30 cellular contexts compared by ENCODE assay signal in the genomic region with DNA sequence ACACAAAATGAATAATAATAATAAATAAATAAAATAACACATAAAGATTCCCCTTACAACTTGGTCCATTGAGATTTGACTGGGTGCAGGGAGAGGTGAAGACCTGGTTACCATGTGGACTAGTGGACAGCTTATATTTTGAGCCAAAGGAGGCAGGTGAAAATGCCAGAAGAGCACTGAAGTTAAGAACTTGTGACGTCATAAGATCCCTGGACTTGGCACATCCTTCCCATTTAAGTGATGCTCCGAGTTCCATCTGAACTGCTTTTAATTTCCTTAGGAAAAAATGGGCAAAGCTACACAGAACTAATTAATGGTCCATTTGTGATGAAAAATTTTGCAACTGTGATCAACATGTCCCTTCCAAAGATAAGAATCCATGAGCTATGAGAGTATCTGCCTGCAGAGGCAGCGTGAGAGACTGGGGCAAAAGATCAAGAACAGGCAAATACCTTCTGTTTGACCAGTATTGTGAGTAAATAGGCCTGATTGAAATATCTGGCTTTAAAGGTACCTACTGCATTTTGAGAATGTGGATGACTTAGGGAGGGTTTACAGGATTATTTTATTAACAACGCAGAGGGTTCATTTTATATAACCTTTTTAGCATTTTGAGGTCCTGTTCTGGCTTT.
"Had no signal": no experiment of that assay in that cellular context is flagged by ENCODE, and none has a peak within 500 bp of the region (broad histone marks: within the 10 kb centered on the region; RNA-seq: fewer than 3 reads in every experiment).

No MANE protein-coding gene starts in this region.

- H3K27me3 ChIP-seq: heart right ventricle, hepatocyte, left lung, neural progenitor cell, neutrophil, ovary, right atrium auricular region, stomach, testis, thyroid gland, transverse colon, uterus had no signal

- H3K27ac ChIP-seq: heart right ventricle, hepatocyte, left lung, neural progenitor cell, neutrophil, ovary, right atrium auricular region, skin epidermis, stomach, testis, thyroid gland, transverse colon, uterus had no signal

- H3K4me2 ChIP-seq: hepatocyte, neural progenitor cell had no signal

- H3K79me2 ChIP-seq: hepatocyte had no signal

- H3K27ac Mint-ChIP-seq: mesothelial cell of epicardium; naive B cell; natural killer cell; nephron progenitor cell; neural progenitor cell; progenitor cell of endocrine pancreas; stimulated activated naive B cell treated with anti-CD40 and anti-IgM and Interleukin-4, amounts not matched to agents 10 μg/mL and 1 μg/mL and 100 μg/mL, for 72 hours had no signal

- H3K36me3 Mint-ChIP-seq: mesothelial cell of epicardium, naive B cell, natural killer cell, neural progenitor cell had no signal

- DNase-seq: heart right ventricle; kidney glomerular epithelial cell; left cardiac atrium; left lung; mesendoderm; naive B cell; natural killer cell; nephron progenitor cell; ovary; stimulated activated CD4-positive, alpha-beta T cell treated with anti-CD3 and anti-CD28 coated beads, Interleukin-12 subunit alpha, Interleukin-12 subunit beta, amount 100 ng/mL, for 4 hours; stimulated activated CD4-positive, alpha-beta T cell treated with anti-CD3 and anti-CD28 coated beads, Interleukin-15, amount 100 ng/mL, for 24 hours; stimulated activated CD4-positive, alpha-beta T cell treated with anti-CD3 and anti-CD28 coated beads, Interleukin-2, amount 100 ng/mL, for 24 hours; stimulated activated CD4-positive, alpha-beta T cell treated with anti-CD3 and anti-CD28 coated beads, Interleukin-4, amount 100 ng/mL, for 1 hour; stimulated activated naive B cell treated with anti-CD40 and anti-IgM and Interleukin-4, amounts not matched to agents 10 μg/mL and 1 μg/mL and 100 μg/mL, for 72 hours; stimulated activated naive CD8-positive, alpha-beta T cell treated with anti-CD3 and anti-CD28 coated beads, Interleukin-15, Interleukin-2, amounts not matched to agents 100 U/mL and 50 U/mL, for 24 hours; stomach; testis; thyroid gland; transverse colon; uterus had no signal

- H3K4me3 Mint-ChIP-seq: mesothelial cell of epicardium; naive B cell; natural killer cell; nephron progenitor cell; neural progenitor cell; stimulated activated naive B cell treated with anti-CD40 and anti-IgM and Interleukin-4, amounts not matched to agents 10 μg/mL and 1 μg/mL and 100 μg/mL, for 72 hours had no signal

- H3K9ac ChIP-seq: neural progenitor cell had no signal

- ATAC-seq: heart right ventricle; left cardiac atrium; left lung; natural killer cell; sciatic nerve; stimulated activated naive B cell treated with anti-CD40 and anti-IgM and Interleukin-4, amounts not matched to agents 10 μg/mL and 1 μg/mL and 100 μg/mL, for 72 hours; stimulated activated naive CD8-positive, alpha-beta T cell treated with anti-CD3 and anti-CD28 coated beads, Interleukin-15, Interleukin-2, amounts not matched to agents 100 U/mL and 50 U/mL, for 24 hours had no signal

- H3K4me1 Mint-ChIP-seq: naive B cell; natural killer cell; nephron progenitor cell; neural progenitor cell; stimulated activated naive B cell treated with anti-CD40 and anti-IgM and Interleukin-4, amounts not matched to agents 10 μg/mL and 1 μg/mL and 100 μg/mL, for 72 hours had no signal

- H3K9me3 ChIP-seq: heart right ventricle, left lung, neutrophil, ovary, right atrium auricular region, stomach, testis, thyroid gland, transverse colon, uterus had no signal

- H3K4me3 ChIP-seq: heart right ventricle, hepatocyte, left lung, lung, neural progenitor cell, ovary, right atrium auricular region, skin epidermis, stomach, testis, thyroid gland, transverse colon, uterus had no signal

- FAIRE-seq: keratinocyte had no signal

- H3K36me3 ChIP-seq: heart right ventricle, left lung, neural progenitor cell, neutrophil, ovary, right atrium auricular region, stomach, thyroid gland, transverse colon, uterus had no signal

- H3K9me3 Mint-ChIP-seq: mesothelial cell of epicardium, nephron progenitor cell, neural progenitor cell had no signal

- H2AFZ ChIP-seq: hepatocyte, neural progenitor cell had no signal

- H3K27me3 Mint-ChIP-seq: naive B cell; progenitor cell of endocrine pancreas; stimulated activated naive B cell treated with anti-CD40 and anti-IgM and Interleukin-4, amounts not matched to agents 10 μg/mL and 1 μg/mL and 100 μg/mL, for 72 hours had no signal

- H3K4me1 ChIP-seq: heart right ventricle, left lung, neural progenitor cell, right atrium auricular region, stomach, testis, thyroid gland, transverse colon, uterus had no signal
